38 cellular contexts compared by ENCODE assay signal in the genomic region with DNA sequence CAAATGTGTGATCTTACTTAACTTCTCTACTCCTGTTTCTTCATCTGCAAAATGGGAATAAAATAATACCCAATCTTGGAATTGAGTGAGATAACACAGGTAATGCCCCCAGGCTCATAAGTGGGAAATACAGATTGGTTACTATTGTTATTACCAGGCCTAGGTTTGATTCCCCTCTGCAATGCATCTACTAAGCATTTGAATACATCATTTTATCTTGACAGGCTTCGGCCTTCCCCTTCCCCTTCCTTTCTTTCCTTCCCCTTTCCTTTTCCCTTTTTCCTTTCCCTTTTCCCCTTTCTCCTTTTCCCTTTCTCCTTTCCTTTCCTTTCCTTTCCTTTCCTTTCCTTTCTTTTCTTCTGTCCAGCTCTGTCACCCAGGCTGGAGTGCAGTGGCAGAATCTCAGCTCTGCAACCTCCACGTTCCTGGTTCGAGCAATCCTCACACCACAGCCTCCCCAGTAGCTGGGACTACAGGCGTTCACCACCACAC. TPM values are rescaled to one million over a fixed set of nuclear protein-coding genes. Genes with fewer than 3 reads are reported as not detected.
"Had no signal": no experiment of that assay in that cellular context is flagged by ENCODE, and none has a peak within 500 bp of the region (broad histone marks: within the 10 kb centered on the region; RNA-seq: fewer than 3 reads in every experiment).

No MANE protein-coding gene starts in this region.

- H3K27ac ChIP-seq: WERI-Rb-1 had no signal

- H3K27me3 Mint-ChIP-seq: activated CD4-positive, alpha-beta T cell treated with anti-CD3 and anti-CD28 coated beads, Interleukin-2, amount 10 ng/mL, durations not matched to agents 7 days and 5 days; activated naive CD4-positive, alpha-beta T cell treated with anti-CD3 and anti-CD28 coated beads, Interleukin-2, amount 10 ng/mL, durations not matched to agents 7 days and 5 days; activated naive CD8-positive, alpha-beta T cell; activated naive CD8-positive, alpha-beta T cell treated with anti-CD3 and anti-CD28 coated beads, Interleukin-2, amount 10 ng/mL, durations not matched to agents 7 days and 5 days had no signal

- H3K36me3 Mint-ChIP-seq: activated CD8-positive, alpha-beta memory T cell treated with anti-CD3 and anti-CD28 coated beads, Interleukin-2, amount 10 ng/mL, durations not matched to agents 7 days and 5 days; activated naive CD4-positive, alpha-beta T cell treated with anti-CD3 and anti-CD28 coated beads, Interleukin-2, amount 10 ng/mL, durations not matched to agents 7 days and 5 days; activated naive CD4-positive, alpha-beta T cell treated with anti-CD3 and anti-CD28 coated beads, Interleukin-2, amount 50 U/mL, for 24 hours; activated naive CD8-positive, alpha-beta T cell; activated naive CD8-positive, alpha-beta T cell treated with anti-CD3 and anti-CD28 coated beads, Interleukin-2, amount 10 ng/mL, durations not matched to agents 7 days and 5 days; brain; WTC11 had no signal

- FAIRE-seq: TTC549 had no signal

- H3K4me1 Mint-ChIP-seq: activated CD4-positive, alpha-beta memory T cell treated with anti-CD3 and anti-CD28 coated beads, Interleukin-2, amount 10 ng/mL, durations not matched to agents 7 days and 5 days; activated CD4-positive, alpha-beta T cell treated with anti-CD3 and anti-CD28 coated beads for 36 hours; activated CD4-positive, alpha-beta T cell treated with anti-CD3 and anti-CD28 coated beads, Interleukin-2, amount 10 ng/mL, durations not matched to agents 7 days and 5 days; activated naive CD4-positive, alpha-beta T cell treated with anti-CD3 and anti-CD28 coated beads, Interleukin-2, amount 10 ng/mL, durations not matched to agents 7 days and 5 days; activated naive CD4-positive, alpha-beta T cell treated with anti-CD3 and anti-CD28 coated beads, Interleukin-2, amount 50 U/mL, for 24 hours; activated naive CD8-positive, alpha-beta T cell treated with anti-CD3 and anti-CD28 coated beads, Interleukin-2, amount 50 U/mL, for 24 hours had no signal

- DNase-seq: activated CD4-positive, alpha-beta memory T cell treated with anti-CD3 and anti-CD28 coated beads, Interleukin-2, amount 10 ng/mL, durations not matched to agents 7 days and 5 days; activated CD4-positive, alpha-beta T cell treated with anti-CD3 and anti-CD28 coated beads for 1 hour; activated CD4-positive, alpha-beta T cell treated with anti-CD3 and anti-CD28 coated beads for 36 hours; activated CD4-positive, alpha-beta T cell treated with anti-CD3 and anti-CD28 coated beads for 48 hours; activated CD4-positive, alpha-beta T cell treated with anti-CD3 and anti-CD28 coated beads, Interleukin-2, amount 10 ng/mL, durations not matched to agents 7 days and 5 days; activated CD4-positive, alpha-beta T cell treated with anti-CD3 and anti-CD28 coated beads, Interleukin-2, amount 50 U/mL, for 48 hours; activated CD4-positive, CD25-positive, alpha-beta regulatory T cell; activated CD8-positive, alpha-beta memory T cell treated with anti-CD3 and anti-CD28 coated beads for 24 hours; activated CD8-positive, alpha-beta memory T cell treated with anti-CD3 and anti-CD28 coated beads, Interleukin-2, amount 10 ng/mL, durations not matched to agents 7 days and 5 days; activated CD8-positive, alpha-beta memory T cell treated with anti-CD3 and anti-CD28 coated beads, Interleukin-2, amount 50 U/mL, for 48 hours; activated CD8-positive, alpha-beta T cell treated with anti-CD3 and anti-CD28 coated beads, Interleukin-2, amount 10 ng/mL, durations not matched to agents 7 days and 5 days; activated effector memory CD4-positive, alpha-beta T cell treated with Interleukin-2 at 50 U/mL for 16 hours; activated gamma-delta T cell; activated naive CD4-positive, alpha-beta T cell treated with anti-CD3 and anti-CD28 coated beads, Interleukin-2, amount 10 ng/mL, durations not matched to agents 7 days and 5 days; activated naive CD4-positive, alpha-beta T cell treated with Interleukin-2 at 50 U/mL for 16 hours; activated naive CD8-positive, alpha-beta T cell treated with anti-CD3 and anti-CD28 coated beads, Interleukin-2, amount 10 ng/mL, durations not matched to agents 7 days and 5 days; activated naive CD8-positive, alpha-beta T cell treated with anti-CD3 and anti-CD28 coated beads, Interleukin-2, amount 50 U/mL, for 24 hours; activated T-cell treated with anti-CD3 and anti-CD28 coated beads, Interleukin-2, amount 50 U/mL, for 24 hours; activated T-cell treated with anti-CD3 and anti-CD28 coated beads, Interleukin-2, amount 50 U/mL, for 48 hours; amygdala; anterior cingulate cortex; central memory CD4-positive, alpha-beta T cell; T-helper 1 cell; T-helper 2 cell; T-helper 9 cell; WERI-Rb-1 had no signal

- H3K27ac Mint-ChIP-seq: activated CD4-positive, alpha-beta memory T cell treated with anti-CD3 and anti-CD28 coated beads, Interleukin-2, amount 10 ng/mL, durations not matched to agents 7 days and 5 days; activated CD4-positive, alpha-beta T cell treated with anti-CD3 and anti-CD28 coated beads for 36 hours; activated CD4-positive, alpha-beta T cell treated with anti-CD3 and anti-CD28 coated beads, Interleukin-2, amount 10 ng/mL, durations not matched to agents 7 days and 5 days; activated CD8-positive, alpha-beta memory T cell treated with anti-CD3 and anti-CD28 coated beads, Interleukin-2, amount 10 ng/mL, durations not matched to agents 7 days and 5 days; activated CD8-positive, alpha-beta T cell treated with anti-CD3 and anti-CD28 coated beads, Interleukin-2, amount 10 ng/mL, durations not matched to agents 7 days and 5 days; activated naive CD4-positive, alpha-beta T cell treated with anti-CD3 and anti-CD28 coated beads, Interleukin-2, amount 10 ng/mL, durations not matched to agents 7 days and 5 days; activated naive CD4-positive, alpha-beta T cell treated with anti-CD3 and anti-CD28 coated beads, Interleukin-2, amount 50 U/mL, for 24 hours; activated naive CD8-positive, alpha-beta T cell; activated naive CD8-positive, alpha-beta T cell treated with anti-CD3 and anti-CD28 coated beads, Interleukin-2, amount 10 ng/mL, durations not matched to agents 7 days and 5 days; activated naive CD8-positive, alpha-beta T cell treated with anti-CD3 and anti-CD28 coated beads, Interleukin-2, amount 50 U/mL, for 24 hours; activated T-cell treated with anti-CD3 and anti-CD28 coated beads, Interleukin-2, amount 50 U/mL, for 24 hours; activated T-helper 2 cell treated with anti-CD3 and anti-CD28 coated beads, Interferon-gamma antibody, Interleukin-2, Interleukin-4, amounts not matched to agents 10 μg/mL and 5 μg/mL and 100 μg/mL, durations not matched to agents 14 hours and 24 hours and 36 hours; brain; T-helper 1 cell treated with Interleukin-12 subunit alpha and Interleukin-12 subunit beta and Interleukin-4 antibody, amounts not matched to agents 30 μg/mL and 1 μg/mL, for 36 hours; T-helper 2 cell treated with Interferon-gamma antibody and Interleukin-4, amounts not matched to agents 5 μg/mL and 100 μg/mL, for 36 hours; WTC11 had no signal

- H3K4me3 Mint-ChIP-seq: activated CD4-positive, alpha-beta memory T cell treated with anti-CD3 and anti-CD28 coated beads, Interleukin-2, amount 10 ng/mL, durations not matched to agents 7 days and 5 days; activated CD4-positive, alpha-beta T cell treated with anti-CD3 and anti-CD28 coated beads for 36 hours; activated CD4-positive, alpha-beta T cell treated with anti-CD3 and anti-CD28 coated beads, Interleukin-2, amount 10 ng/mL, durations not matched to agents 7 days and 5 days; activated CD8-positive, alpha-beta memory T cell treated with anti-CD3 and anti-CD28 coated beads, Interleukin-2, amount 10 ng/mL, durations not matched to agents 7 days and 5 days; activated CD8-positive, alpha-beta T cell treated with anti-CD3 and anti-CD28 coated beads, Interleukin-2, amount 10 ng/mL, durations not matched to agents 7 days and 5 days; activated naive CD4-positive, alpha-beta T cell treated with anti-CD3 and anti-CD28 coated beads, Interleukin-2, amount 10 ng/mL, durations not matched to agents 7 days and 5 days; activated naive CD4-positive, alpha-beta T cell treated with anti-CD3 and anti-CD28 coated beads, Interleukin-2, amount 50 U/mL, for 24 hours; activated naive CD8-positive, alpha-beta T cell; activated naive CD8-positive, alpha-beta T cell treated with anti-CD3 and anti-CD28 coated beads, Interleukin-2, amount 10 ng/mL, durations not matched to agents 7 days and 5 days; activated naive CD8-positive, alpha-beta T cell treated with anti-CD3 and anti-CD28 coated beads, Interleukin-2, amount 50 U/mL, for 24 hours; activated T-cell treated with anti-CD3 and anti-CD28 coated beads, Interleukin-2, amount 50 U/mL, for 24 hours; brain; T-helper 1 cell treated with Interleukin-12 subunit alpha and Interleukin-12 subunit beta and Interleukin-4 antibody, amounts not matched to agents 30 μg/mL and 1 μg/mL, for 36 hours; T-helper 2 cell treated with Interferon-gamma antibody and Interleukin-4, amounts not matched to agents 5 μg/mL and 100 μg/mL, for 36 hours; WTC11 had no signal

- H3K36me3 ChIP-seq: WERI-Rb-1 had no signal

- H3K9me3 Mint-ChIP-seq: activated CD4-positive, alpha-beta memory T cell treated with anti-CD3 and anti-CD28 coated beads, Interleukin-2, amount 10 ng/mL, durations not matched to agents 7 days and 5 days; activated CD4-positive, alpha-beta T cell treated with anti-CD3 and anti-CD28 coated beads, Interleukin-2, amount 10 ng/mL, durations not matched to agents 7 days and 5 days; activated naive CD4-positive, alpha-beta T cell treated with anti-CD3 and anti-CD28 coated beads, Interleukin-2, amount 10 ng/mL, durations not matched to agents 7 days and 5 days; activated naive CD4-positive, alpha-beta T cell treated with anti-CD3 and anti-CD28 coated beads, Interleukin-2, amount 50 U/mL, for 24 hours; activated naive CD8-positive, alpha-beta T cell treated with anti-CD3 and anti-CD28 coated beads, Interleukin-2, amount 10 ng/mL, durations not matched to agents 7 days and 5 days; activated naive CD8-positive, alpha-beta T cell treated with anti-CD3 and anti-CD28 coated beads, Interleukin-2, amount 50 U/mL, for 24 hours; activated T-cell treated with anti-CD3 and anti-CD28 coated beads, Interleukin-2, amount 50 U/mL, for 24 hours; activated T-helper 2 cell treated with anti-CD3 and anti-CD28 coated beads, Interferon-gamma antibody, Interleukin-2, Interleukin-4, amounts not matched to agents 10 μg/mL and 5 μg/mL and 100 μg/mL, durations not matched to agents 14 hours and 24 hours and 36 hours; brain; T-helper 1 cell treated with Interleukin-12 subunit alpha and Interleukin-12 subunit beta and Interleukin-4 antibody, amounts not matched to agents 30 μg/mL and 1 μg/mL, for 36 hours; T-helper 2 cell treated with Interferon-gamma antibody and Interleukin-4, amounts not matched to agents 5 μg/mL and 100 μg/mL, for 36 hours; WTC11 had no signal

- ATAC-seq: activated CD4-positive, alpha-beta T cell treated with anti-CD3 and anti-CD28 coated beads for 36 hours; activated CD4-positive, CD25-positive, alpha-beta regulatory T cell treated with anti-CD3 and anti-CD28 coated beads, Interleukin-2, amount 50 U/mL, for 24 hours; activated CD8-positive, alpha-beta memory T cell treated with anti-CD3 and anti-CD28 coated beads, Interleukin-2, amount 10 ng/mL, durations not matched to agents 7 days and 5 days; activated CD8-positive, alpha-beta T cell treated with anti-CD3 and anti-CD28 coated beads, Interleukin-2, amount 10 ng/mL, durations not matched to agents 7 days and 5 days; activated naive CD8-positive, alpha-beta T cell treated with anti-CD3 and anti-CD28 coated beads, Interleukin-2, amount 50 U/mL, for 24 hours; WTC11 had no signal

RNA-seq across cellular contexts. Expression of gene HNF4A, which starts 7.3 kb away (rescaled TPM):
- total RNA-seq: activated CD4-positive, alpha-beta memory T cell treated with anti-CD3 and anti-CD28 coated beads, Interleukin-2, amount 10 ng/mL, durations not matched to agents 7 days and 5 days; activated CD4-positive, alpha-beta T cell treated with anti-CD3 and anti-CD28 coated beads for 36 hours; activated CD4-positive, alpha-beta T cell treated with anti-CD3 and anti-CD28 coated beads, Interleukin-2, amount 10 ng/mL, durations not matched to agents 7 days and 5 days; activated CD8-positive, alpha-beta memory T cell treated with anti-CD3 and anti-CD28 coated beads, Interleukin-2, amount 10 ng/mL, durations not matched to agents 7 days and 5 days; activated CD8-positive, alpha-beta T cell treated with anti-CD3 and anti-CD28 coated beads, Interleukin-2, amount 10 ng/mL, durations not matched to agents 7 days and 5 days; activated naive CD8-positive, alpha-beta T cell treated with anti-CD3 and anti-CD28 coated beads, Interleukin-2, amount 10 ng/mL, durations not matched to agents 7 days and 5 days; activated T-helper 2 cell treated with anti-CD3 and anti-CD28 coated beads, Interferon-gamma antibody, Interleukin-2, Interleukin-4, amounts not matched to agents 10 μg/mL and 5 μg/mL and 100 μg/mL, durations not matched to agents 14 hours and 24 hours and 36 hours; cardiac septum had no signal

RNA-seq across cellular contexts. Expression of gene R3HDML, which starts 11.4 kb away (rescaled TPM):
- total RNA-seq: activated CD4-positive, alpha-beta memory T cell treated with anti-CD3 and anti-CD28 coated beads, Interleukin-2, amount 10 ng/mL, durations not matched to agents 7 days and 5 days; activated CD4-positive, alpha-beta T cell treated with anti-CD3 and anti-CD28 coated beads for 36 hours; activated CD4-positive, alpha-beta T cell treated with anti-CD3 and anti-CD28 coated beads, Interleukin-2, amount 10 ng/mL, durations not matched to agents 7 days and 5 days; activated CD8-positive, alpha-beta memory T cell treated with anti-CD3 and anti-CD28 coated beads, Interleukin-2, amount 10 ng/mL, durations not matched to agents 7 days and 5 days; activated CD8-positive, alpha-beta T cell treated with anti-CD3 and anti-CD28 coated beads, Interleukin-2, amount 10 ng/mL, durations not matched to agents 7 days and 5 days; activated naive CD8-positive, alpha-beta T cell treated with anti-CD3 and anti-CD28 coated beads, Interleukin-2, amount 10 ng/mL, durations not matched to agents 7 days and 5 days; activated T-helper 2 cell treated with anti-CD3 and anti-CD28 coated beads, Interferon-gamma antibody, Interleukin-2, Interleukin-4, amounts not matched to agents 10 μg/mL and 5 μg/mL and 100 μg/mL, durations not matched to agents 14 hours and 24 hours and 36 hours; cardiac septum; cerebellum; WTC11 had no signal
- polyA plus RNA-seq: adipose tissue had no signal
